Comparison of ENCODE assay signal across 8 cellular contexts in the genomic region with DNA sequence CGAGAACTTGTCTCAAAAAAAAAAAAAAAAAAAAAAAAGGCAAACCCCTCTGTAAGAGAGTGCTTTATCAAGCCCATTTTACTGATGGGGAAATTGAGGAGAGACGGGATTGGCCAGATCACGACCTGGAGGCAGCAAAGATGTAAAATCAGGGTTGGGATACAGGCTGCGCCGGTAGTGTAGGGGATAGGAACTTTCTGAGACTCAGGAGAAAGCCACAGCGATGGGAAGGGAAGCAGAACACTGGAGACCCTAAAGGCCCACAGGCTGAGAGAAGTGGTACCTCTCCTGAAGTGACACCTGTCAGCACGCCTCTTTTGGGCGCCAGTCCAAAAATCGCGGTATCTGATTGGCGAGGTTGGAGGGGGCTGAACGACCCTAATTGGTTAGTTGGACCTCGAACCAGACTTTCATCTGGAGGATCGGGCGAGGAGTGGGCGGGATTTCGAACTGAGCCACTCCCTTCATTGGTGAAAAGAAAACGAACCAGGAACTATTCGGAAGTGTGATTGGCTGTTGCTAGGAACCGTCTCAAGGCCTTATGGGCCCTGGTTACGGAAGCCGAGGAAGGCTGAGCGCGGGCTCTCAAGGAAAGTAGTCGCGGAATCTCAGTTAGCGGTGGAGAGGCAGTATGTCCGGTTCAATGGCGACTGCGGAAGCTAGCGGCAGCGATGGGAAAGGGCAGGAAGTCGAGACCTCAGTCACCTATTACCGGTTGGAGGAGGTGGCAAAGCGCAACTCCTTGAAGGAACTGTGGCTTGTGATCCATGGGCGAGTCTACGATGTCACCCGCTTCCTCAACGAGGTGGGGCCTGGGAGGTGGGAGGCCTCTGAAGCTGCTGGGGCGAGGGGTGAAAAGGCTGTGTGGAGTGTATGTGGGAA. TPM values are rescaled to one million over a fixed set of nuclear protein-coding genes. Genes with fewer than 3 reads are reported as not detected.
DNase-seq lines count a peak whose midpoint lies in the region; ATAC-seq and TF ChIP-seq lines count a peak whose summit lies in the region.

A gene with protein sequence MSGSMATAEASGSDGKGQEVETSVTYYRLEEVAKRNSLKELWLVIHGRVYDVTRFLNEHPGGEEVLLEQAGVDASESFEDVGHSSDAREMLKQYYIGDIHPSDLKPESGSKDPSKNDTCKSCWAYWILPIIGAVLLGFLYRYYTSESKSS (plus strand): TSS at position 567 of the 882 bp plus-strand sequence. CDS start 65 bp downstream, at position 632.

- H3K36me3 ChIP-seq in KMS-11 (ENCODE audit: insufficient read depth), result no peaks in the 10 kb centered on the region
- H3K36me3 ChIP-seq in Peyer's patch, result peaks cover 0 to 26% (median 0%) of the 10 kb centered on the region in 3 donors
- peaks cover 15 to 26% (median 20%) of the 10 kb centered on the region in 4 donors for H3K36me3 ChIP-seq in esophagus muscularis mucosa
- peaks cover 6 to 19% of the 10 kb centered on the region in 2 donors for H3K36me3 ChIP-seq in muscle layer of duodenum (ENCODE audit: control insufficient read depth in 1 of 2, insufficient read depth in 2 of 2, low read length in 2 of 2)

- H3K79me2 ChIP-seq in KMS-11 (ENCODE audit: insufficient read depth, low read depth), result peaks cover 46% of the 10 kb centered on the region

- H3K4me1 ChIP-seq in KMS-11 (ENCODE audit: low read depth, poor library complexity, severe bottlenecking) (peaks cover 12% of the 10 kb centered on the region), Peyer's patch (peaks cover 0 to 6% (median 4%) of the 10 kb centered on the region in 4 donors), esophagus muscularis mucosa (peaks cover 11 to 21% (median 18%) of the 10 kb centered on the region in 4 donors), muscle layer of duodenum (ENCODE audit: control insufficient read depth in 1 of 2, insufficient read depth in 2 of 2, low read length in 2 of 2) (peaks cover 0 to 11% of the 10 kb centered on the region in 2 donors)

- ATAC-seq in GM21737 (IDR thresholded peaks at IDR 0.05; ENCODE audit: unreplicated experiment), result peak; percentile 94

- intact Hi-C loops in esophagus muscularis mucosa (cut with DNase I), result loop anchor here (10.0 kb wide), 1 partner anchor 141 kb away; the partner anchor contains the start of gene NFAT5

- H4K20me1 ChIP-seq in KMS-11 (ENCODE audit: insufficient read depth), result no peaks in the 10 kb centered on the region

- peak within 1 kb of the TSS; percentile 85 for H3K4me2 ChIP-seq in KMS-11

- no peak within 1 kb of the TSS for H3K4me3 ChIP-seq in KMS-11 (IDR thresholded peaks at IDR 0.05; ENCODE audit: insufficient read depth, low read depth, low read length)
- H3K4me3 ChIP-seq in Peyer's patch, result peak within 1 kb of the TSS; percentile 68 to 89 (median 83)
- H3K4me3 ChIP-seq in esophagus muscularis mucosa, result peak within 1 kb of the TSS; percentile 67 to 85 (median 74)
- peak within 1 kb of the TSS; percentile 79 to 96 for H3K4me3 ChIP-seq in muscle layer of duodenum (ENCODE audit: low read depth in 1 of 2, low read length in 2 of 2)

- TF ChIP-seq CTCF in KMS-11 (conservative IDR thresholded peaks at IDR 0.05; ENCODE audit: low read depth, low read length) (no peak), Peyer's patch (IDR thresholded peaks at IDR 0.05) (peak in 3 of 6 experiments; percentile 9 to 40 (median 23)), esophagus muscularis mucosa (IDR thresholded peaks at IDR 0.05) (no peak)

- H3K9me3 ChIP-seq in Peyer's patch (no peaks in the 10 kb centered on the region), esophagus muscularis mucosa (no peaks in the 10 kb centered on the region), muscle layer of duodenum (ENCODE audit: control insufficient read depth in 1 of 2, low read length in 2 of 2) (no peaks in the 10 kb centered on the region)

- peak within 1 kb of the TSS; percentile 77 for H2AFZ ChIP-seq in KMS-11 (ENCODE audit: low read depth)

- peak within 1 kb of the TSS; percentile 50 for H3K27ac ChIP-seq in KMS-11
- peak within 1 kb of the TSS; percentile 79 to 89 (median 86) for H3K27ac ChIP-seq in Peyer's patch
- peak within 1 kb of the TSS; percentile 79 to 86 (median 81) for H3K27ac ChIP-seq in esophagus muscularis mucosa (replicated peaks in 1 of 4)
- peak within 1 kb of the TSS; percentile 89 for H3K27ac ChIP-seq in muscle layer of duodenum (ENCODE audit: low read length)

- TF ChIP-seq EP300 in esophagus muscularis mucosa (IDR thresholded peaks at IDR 0.05), result no peak

- peak within 1 kb of the TSS; percentile 47 for H3K9ac ChIP-seq in KMS-11

- H3K27me3 ChIP-seq in KMS-11 (ENCODE audit: insufficient read depth, low read depth) (no peaks in the 10 kb centered on the region), Peyer's patch (no peaks in the 10 kb centered on the region), esophagus muscularis mucosa (no peaks in the 10 kb centered on the region), muscle layer of duodenum (ENCODE audit: low read depth, low read length) (no peaks in the 10 kb centered on the region)

- DNase-seq in DMS53 treated with DMSO at 0.1 percent for 48 hours (lab: John Stamatoyannopoulos, UW; ENCODE audit: unreplicated experiment) (peak; percentile 97), Peyer's patch (peak; percentile 92 to 98 (median 97)), esophagus muscularis mucosa (ENCODE audit: extremely low spot score) (peak; percentile 98)
- DNase-seq in activated T-cell treated with anti-CD3 and anti-CD28 coated beads, Interleukin-2, amount 50 U/mL, for 48 hours, result peak; percentile 96 to 97
- DNase-seq in stimulated activated CD8-positive, alpha-beta memory T cell treated with anti-CD3 and anti-CD28 coated beads, Interleukin-7, amount 100 ng/mL, for 4 hours (ENCODE audit: low read depth in 2 of 2), result peak; percentile 91 to 96

- TF ChIP-seq POLR2A in Peyer's patch (IDR thresholded peaks at IDR 0.05) (peak; percentile 72 to 84), esophagus muscularis mucosa (IDR thresholded peaks at IDR 0.05; ENCODE audit: low read depth) (peak; percentile 47)

- 3% methylated on average over 38 of the region's 40 CpGs for WGBS in esophagus muscularis mucosa

RNA-seq across cellular contexts. Expression of the gene that starts here (rescaled TPM):
- total RNA-seq in Peyer's patch (10 to 100 TPM; 62.7 to 95.7 (median 65.7) TPM), esophagus muscularis mucosa (10 to 100 TPM; 26.7 to 31.2 (median 29.1) TPM)
